11 cellular contexts compared by ENCODE assay signal in genomic region chr15:99487337-99487730, GRCh38.
DNase-seq lines count a peak whose midpoint lies in the region; ATAC-seq and TF ChIP-seq lines count a peak whose summit lies in the region.
"Had no signal": no experiment of that assay in that cellular context is flagged by ENCODE, and none has a peak within 500 bp of the region (broad histone marks: within the 10 kb centered on the region; RNA-seq: fewer than 3 reads in every experiment).

No MANE protein-coding gene starts in this region.

- no peak overlapping the region for H3K9ac ChIP-seq in fibroblast of lung (ENCODE audit: insufficient read depth, low read length)

- peaks cover 22% of the 10 kb centered on the region for H3K4me1 Mint-ChIP-seq in stimulated activated memory B cell treated with anti-CD40 and anti-IgM and Interleukin-4, amounts not matched to agents 10 μg/mL and 1 μg/mL and 100 μg/mL, for 72 hours

- H3K27ac Mint-ChIP-seq in stimulated activated memory B cell treated with anti-CD40 and anti-IgM and Interleukin-4, amounts not matched to agents 10 μg/mL and 1 μg/mL and 100 μg/mL, for 72 hours: peak overlapping the region; percentile 79
- H3K27ac Mint-ChIP-seq: T-helper 1 cell treated with Interleukin-12 subunit alpha and Interleukin-12 subunit beta and Interleukin-4 antibody, amounts not matched to agents 30 μg/mL and 1 μg/mL, for 36 hours had no signal

- no peaks in the 10 kb centered on the region for H3K27me3 Mint-ChIP-seq in stimulated activated memory B cell treated with anti-CD40 and anti-IgM and Interleukin-4, amounts not matched to agents 10 μg/mL and 1 μg/mL and 100 μg/mL, for 72 hours

- H3K27ac ChIP-seq in RWPE1 (peak overlapping the region; percentile 89), fibroblast of lung (ENCODE audit: insufficient read depth, low read length) (peak overlapping the region; percentile 18)
- H3K27ac ChIP-seq: 22Rv1 had no signal

- no peaks in the 10 kb centered on the region for H3K27me3 ChIP-seq in fibroblast of lung (ENCODE audit: control insufficient read depth, insufficient read depth, low read length)

- no peaks in the 10 kb centered on the region for H3K36me3 Mint-ChIP-seq in stimulated activated memory B cell treated with anti-CD40 and anti-IgM and Interleukin-4, amounts not matched to agents 10 μg/mL and 1 μg/mL and 100 μg/mL, for 72 hours

- H2AFZ ChIP-seq in fibroblast of lung (ENCODE audit: low read length): peak overlapping the region; percentile 38

- TF ChIP-seq CTCF in RWPE1 (conservative IDR thresholded peaks at IDR 0.05; ENCODE audit: low read depth) (no peak), fibroblast of lung (conservative IDR thresholded peaks at IDR 0.05 in 1 of 2, IDR thresholded peaks at IDR 0.05 in 1 of 2; ENCODE audit: low read depth in 1 of 2, low read length in 2 of 2) (no peak)

- no peaks in the 10 kb centered on the region for H3K79me2 ChIP-seq in fibroblast of lung (ENCODE audit: control insufficient read depth, insufficient read depth, low read length)

- CTCF ChIA-PET in RWPE1 (lab: Yijun Ruan, JAX): no interaction called here

- peak; percentile 19 for DNase-seq in DMS 273 (lab: John Stamatoyannopoulos, UW; ENCODE audit: unreplicated experiment)
- no peak for DNase-seq in DMS 273 treated with DMSO at 0.1 percent for 48 hours (lab: John Stamatoyannopoulos, UW)
- no peak for DNase-seq in RWPE1 (ENCODE audit: low spot score)
- DNase-seq in fibroblast of lung (ENCODE audit: low read depth in 2 of 2): no peak
- DNase-seq in NCI-H1048 (lab: John Stamatoyannopoulos, UW): no peak
- DNase-seq: NCI-H2029 treated with DMSO at 0.1 percent for 48 hours had no signal

- no peaks in the 10 kb centered on the region for H3K9me3 ChIP-seq in fibroblast of lung (ENCODE audit: control insufficient read depth, insufficient read depth, low read depth, low read length)

- no peak overlapping the region for H3K4me3 ChIP-seq in fibroblast of lung (replicated peaks in 1 of 4; ENCODE audit: control extremely low read depth in 1 of 4, insufficient read depth in 1 of 4, low read depth in 3 of 4, low read length in 4 of 4)

- no peaks in the 10 kb centered on the region for H4K20me1 ChIP-seq in fibroblast of lung (ENCODE audit: control insufficient read depth, extremely low read depth, insufficient read depth, low read length)

- POLR2A ChIA-PET in RWPE1 (lab: Yijun Ruan, JAX; ENCODE audit: low non-redundant PET): no interaction called here

- H3K36me3 ChIP-seq in fibroblast of lung (ENCODE audit: control insufficient read depth, insufficient read depth, low read length): no peaks in the 10 kb centered on the region

- peaks cover 14% of the 10 kb centered on the region for H3K4me1 ChIP-seq in fibroblast of lung (ENCODE audit: control insufficient read depth, extremely low read depth, insufficient read depth, low read length)

- peak overlapping the region; percentile 65 for H3K4me2 ChIP-seq in fibroblast of lung (ENCODE audit: extremely low read depth, insufficient read depth, low read length)

- no peak for ATAC-seq in stimulated activated memory B cell treated with anti-CD40 and anti-IgM and Interleukin-4, amounts not matched to agents 10 μg/mL and 1 μg/mL and 100 μg/mL, for 72 hours
- ATAC-seq in HG02884 (IDR thresholded peaks at IDR 0.05; ENCODE audit: unreplicated experiment) (no peak), GM21619 (IDR thresholded peaks at IDR 0.05; ENCODE audit: unreplicated experiment) (no peak)

- H3K9me3 Mint-ChIP-seq in stimulated activated memory B cell treated with anti-CD40 and anti-IgM and Interleukin-4, amounts not matched to agents 10 μg/mL and 1 μg/mL and 100 μg/mL, for 72 hours: no peaks in the 10 kb centered on the region
- H3K9me3 Mint-ChIP-seq: T-helper 1 cell treated with Interleukin-12 subunit alpha and Interleukin-12 subunit beta and Interleukin-4 antibody, amounts not matched to agents 30 μg/mL and 1 μg/mL, for 36 hours had no signal

- H3K4me3 Mint-ChIP-seq in stimulated activated memory B cell treated with anti-CD40 and anti-IgM and Interleukin-4, amounts not matched to agents 10 μg/mL and 1 μg/mL and 100 μg/mL, for 72 hours: peak overlapping the region; percentile 6
- H3K4me3 Mint-ChIP-seq: T-helper 1 cell treated with Interleukin-12 subunit alpha and Interleukin-12 subunit beta and Interleukin-4 antibody, amounts not matched to agents 30 μg/mL and 1 μg/mL, for 36 hours had no signal
